In the genomic region with DNA sequence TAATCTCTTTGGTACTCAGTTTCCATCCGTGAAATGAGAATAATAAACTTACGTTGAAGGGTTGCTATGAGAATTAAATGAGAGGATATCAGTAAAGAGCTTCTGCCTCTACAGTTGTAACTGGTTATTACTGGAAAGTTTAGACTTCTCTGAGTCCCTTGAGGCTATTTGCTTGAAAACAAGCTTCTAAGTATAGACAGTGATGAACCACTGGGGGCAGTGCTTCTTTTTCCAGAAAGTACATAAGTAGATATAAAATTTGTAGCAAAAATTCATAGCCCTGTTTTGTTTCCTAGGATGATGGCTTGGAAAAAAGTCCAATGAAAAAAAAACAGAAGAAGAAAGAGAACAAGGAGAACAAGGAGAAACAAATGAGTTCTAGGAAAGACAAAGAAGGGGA, we compare ENCODE assay signal across 12 cellular contexts.
A peak's percentile ranks its signal among the peaks of the same experiment; 100 is the strongest.
DNase-seq lines count a peak whose midpoint lies in the region; ATAC-seq and TF ChIP-seq lines count a peak whose summit lies in the region.
"Had no signal": no experiment of that assay in that cellular context is flagged by ENCODE, and none has a peak within 500 bp of the region (broad histone marks: within the 10 kb centered on the region; RNA-seq: fewer than 3 reads in every experiment).

No MANE protein-coding gene starts in this region.

- no peak for DNase-seq in heart right ventricle
- no peak for DNase-seq in right atrium auricular region (ENCODE audit: low spot score)
- DNase-seq in PC-3: peak; percentile 21
- peak; percentile 38 for DNase-seq in fibroblast of peridontal ligament (ENCODE audit: extremely low read depth)
- no peak for DNase-seq in stimulated activated naive B cell treated with anti-CD40 and anti-IgM and Interleukin-4, amounts not matched to agents 10 μg/mL and 1 μg/mL and 100 μg/mL, for 72 hours
- DNase-seq in NCI-H1694 treated with DMSO at 0.1 percent for 48 hours (lab: John Stamatoyannopoulos, UW): no peak
- no peak for DNase-seq in NCI-H1694 (lab: John Stamatoyannopoulos, UW)
- no peak for DNase-seq in effector CD8-positive, alpha-beta T cell (lab: John Stamatoyannopoulos, UW)
- DNase-seq: PC-9, right cardiac atrium had no signal

- no peak overlapping the region for H3K4me3 ChIP-seq in heart right ventricle
- no peak overlapping the region for H3K4me3 ChIP-seq in right atrium auricular region
- no peak overlapping the region for H3K4me3 ChIP-seq in PC-3 (ENCODE audit: low read length)
- H3K4me3 ChIP-seq: PC-9 had no signal

- no peak overlapping the region for H3K9ac ChIP-seq in PC-3 (ENCODE audit: low read length)

- H3K36me3 Mint-ChIP-seq in stimulated activated naive B cell treated with anti-CD40 and anti-IgM and Interleukin-4, amounts not matched to agents 10 μg/mL and 1 μg/mL and 100 μg/mL, for 72 hours: peaks cover 43 to 78% of the 10 kb centered on the region in 2 donors

- CTCF ChIA-PET in PC-3 (lab: Charles Lee): interaction anchor here (0.6 kb wide), 1 partner anchor 84 kb away, joined by 3 read pairs; no protein-coding TSS in a partner anchor

- intact Hi-C loops in heart right ventricle (cut with DNase I) (loop anchor here in 1 of 10 donors (10.0 kb wide), 1 partner anchor 197 kb away; no protein-coding TSS in a partner anchor), PC-3 (cut with micrococcal nuclease) (no loop called here)

- H3K27me3 Mint-ChIP-seq in stimulated activated naive B cell treated with anti-CD40 and anti-IgM and Interleukin-4, amounts not matched to agents 10 μg/mL and 1 μg/mL and 100 μg/mL, for 72 hours: no peaks in the 10 kb centered on the region
- H3K27me3 Mint-ChIP-seq: dendritic cell treated with granulocyte-macrophage colony-stimulating factor and Interleukin-4, amounts not matched to agents 40 ng/mL and 50 ng/mL, for 4 days had no signal

- H3F3A ChIP-seq in PC-3 (ENCODE audit: low read length, unreplicated experiment): no peaks in the 10 kb centered on the region

- no peak overlapping the region for H3K4me3 Mint-ChIP-seq in stimulated activated naive B cell treated with anti-CD40 and anti-IgM and Interleukin-4, amounts not matched to agents 10 μg/mL and 1 μg/mL and 100 μg/mL, for 72 hours
- H3K4me3 Mint-ChIP-seq: activated T-helper 1 cell treated with anti-CD3 and anti-CD28 coated beads, Interleukin-12 subunit alpha, Interleukin-12 subunit beta, Interleukin-2, Interleukin-4 antibody, amounts not matched to agents 30 ng/mL and 10 ng/mL and 1 ng/mL, durations not matched to agents 14 hours and 24 hours and 36 hours; dendritic cell treated with granulocyte-macrophage colony-stimulating factor and Interleukin-4, amounts not matched to agents 40 ng/mL and 50 ng/mL, for 4 days had no signal

- H3K27me3 ChIP-seq in heart right ventricle (no peaks in the 10 kb centered on the region), right atrium auricular region (no peaks in the 10 kb centered on the region), PC-3 (ENCODE audit: low read length) (no peaks in the 10 kb centered on the region)

- H3K9me3 Mint-ChIP-seq in stimulated activated naive B cell treated with anti-CD40 and anti-IgM and Interleukin-4, amounts not matched to agents 10 μg/mL and 1 μg/mL and 100 μg/mL, for 72 hours: no peaks in the 10 kb centered on the region
- H3K9me3 Mint-ChIP-seq: activated T-helper 1 cell treated with anti-CD3 and anti-CD28 coated beads, Interleukin-12 subunit alpha, Interleukin-12 subunit beta, Interleukin-2, Interleukin-4 antibody, amounts not matched to agents 30 ng/mL and 10 ng/mL and 1 ng/mL, durations not matched to agents 14 hours and 24 hours and 36 hours; dendritic cell treated with granulocyte-macrophage colony-stimulating factor and Interleukin-4, amounts not matched to agents 40 ng/mL and 50 ng/mL, for 4 days had no signal

- H3K36me3 ChIP-seq in heart right ventricle (peaks cover 0 to 100% (median 84%) of the 10 kb centered on the region in 9 donors), right atrium auricular region (peaks cover 89% of the 10 kb centered on the region), PC-3 (ENCODE audit: low read depth, low read length) (peaks cover 70% of the 10 kb centered on the region)

- no TSS peak for BruUV-seq in PC-3 (replicated peaks; lab: Mats Ljungman, UMichigan)

- H3K27ac ChIP-seq in heart right ventricle: peak overlapping the region in 2 of 10 donors; percentile 30
- H3K27ac ChIP-seq in right atrium auricular region: no peak overlapping the region
- H3K27ac ChIP-seq in PC-3 (ENCODE audit: low read length): no peak overlapping the region
- H3K27ac ChIP-seq: PC-9 had no signal

- 82 to 87% methylated on average over 2 of the region's 2 CpGs for WGBS in heart right ventricle, 2 donors

- ATAC-seq in heart right ventricle (peak in 3 of 8 donors; percentile 25 to 58 (median 46)), PC-3 (no peak)
- ATAC-seq in stimulated activated naive B cell treated with anti-CD40 and anti-IgM and Interleukin-4, amounts not matched to agents 10 μg/mL and 1 μg/mL and 100 μg/mL, for 72 hours (replicated peaks): no peak
- ATAC-seq: right cardiac atrium had no signal

- no peaks in the 10 kb centered on the region for H3K79me2 ChIP-seq in PC-3 (ENCODE audit: low read length)

- H2AFZ ChIP-seq in PC-3 (ENCODE audit: low read length): no peak overlapping the region
- H2AFZ ChIP-seq: PC-9 had no signal

- H3K4me2 ChIP-seq in PC-3 (ENCODE audit: low read length): no peak overlapping the region
- H3K4me2 ChIP-seq: PC-9 had no signal

- peaks cover 0 to 6% (median 0%) of the 10 kb centered on the region in 9 donors for H3K4me1 ChIP-seq in heart right ventricle
- H3K4me1 ChIP-seq in right atrium auricular region: no peaks in the 10 kb centered on the region
- H3K4me1 ChIP-seq in PC-3 (ENCODE audit: insufficient read depth, low read length): no peaks in the 10 kb centered on the region

- peaks cover 0 to 16% of the 10 kb centered on the region in 2 donors for H3K4me1 Mint-ChIP-seq in stimulated activated naive B cell treated with anti-CD40 and anti-IgM and Interleukin-4, amounts not matched to agents 10 μg/mL and 1 μg/mL and 100 μg/mL, for 72 hours

- H4K20me1 ChIP-seq in PC-3 (ENCODE audit: low read length): no peaks in the 10 kb centered on the region

- H3K9me3 ChIP-seq in heart right ventricle: no peaks in the 10 kb centered on the region
- no peaks in the 10 kb centered on the region for H3K9me3 ChIP-seq in right atrium auricular region
- H3K9me3 ChIP-seq in PC-3 (ENCODE audit: low read length): no peaks in the 10 kb centered on the region

- no peaks in the 10 kb centered on the region for H3K9me2 ChIP-seq in PC-3 (replicated peaks; ENCODE audit: low read length)

- POLR2A ChIA-PET in PC-3 (lab: Charles Lee; ENCODE audit: unreplicated experiment): no interaction called here

- peak overlapping the region; percentile 3 for H3K27ac Mint-ChIP-seq in stimulated activated naive B cell treated with anti-CD40 and anti-IgM and Interleukin-4, amounts not matched to agents 10 μg/mL and 1 μg/mL and 100 μg/mL, for 72 hours
- H3K27ac Mint-ChIP-seq: activated T-helper 1 cell treated with anti-CD3 and anti-CD28 coated beads, Interleukin-12 subunit alpha, Interleukin-12 subunit beta, Interleukin-2, Interleukin-4 antibody, amounts not matched to agents 30 ng/mL and 10 ng/mL and 1 ng/mL, durations not matched to agents 14 hours and 24 hours and 36 hours; dendritic cell treated with granulocyte-macrophage colony-stimulating factor and Interleukin-4, amounts not matched to agents 40 ng/mL and 50 ng/mL, for 4 days had no signal

- TF ChIP-seq CTCF in heart right ventricle (IDR thresholded peaks at IDR 0.05) (peak in 5 of 9 donors; percentile 15 to 39 (median 23)), right atrium auricular region (IDR thresholded peaks at IDR 0.05) (peak in 1 of 2 donors; percentile 17), PC-3 (conservative IDR thresholded peaks at IDR 0.05; ENCODE audit: low read depth, low read length) (peak; percentile 50)

Comparison
In these comparisons a context has a peak if more than half of its experiments do, and no peak if none do; other contexts are left out.
1. DNase-seq: peak in PC-3 (single experiment) and fibroblast of peridontal ligament (single experiment); none in heart right ventricle (0 of 2), right atrium auricular region (single experiment), stimulated activated naive B cell treated with anti-CD40 and anti-IgM and Interleukin-4, amounts not matched to agents 10 μg/mL and 1 μg/mL and 100 μg/mL, for 72 hours (single experiment), NCI-H1694 treated with DMSO at 0.1 percent for 48 hours (single experiment), NCI-H1694 (single experiment) and effector CD8-positive, alpha-beta T cell (single experiment).